In the genomic region with DNA sequence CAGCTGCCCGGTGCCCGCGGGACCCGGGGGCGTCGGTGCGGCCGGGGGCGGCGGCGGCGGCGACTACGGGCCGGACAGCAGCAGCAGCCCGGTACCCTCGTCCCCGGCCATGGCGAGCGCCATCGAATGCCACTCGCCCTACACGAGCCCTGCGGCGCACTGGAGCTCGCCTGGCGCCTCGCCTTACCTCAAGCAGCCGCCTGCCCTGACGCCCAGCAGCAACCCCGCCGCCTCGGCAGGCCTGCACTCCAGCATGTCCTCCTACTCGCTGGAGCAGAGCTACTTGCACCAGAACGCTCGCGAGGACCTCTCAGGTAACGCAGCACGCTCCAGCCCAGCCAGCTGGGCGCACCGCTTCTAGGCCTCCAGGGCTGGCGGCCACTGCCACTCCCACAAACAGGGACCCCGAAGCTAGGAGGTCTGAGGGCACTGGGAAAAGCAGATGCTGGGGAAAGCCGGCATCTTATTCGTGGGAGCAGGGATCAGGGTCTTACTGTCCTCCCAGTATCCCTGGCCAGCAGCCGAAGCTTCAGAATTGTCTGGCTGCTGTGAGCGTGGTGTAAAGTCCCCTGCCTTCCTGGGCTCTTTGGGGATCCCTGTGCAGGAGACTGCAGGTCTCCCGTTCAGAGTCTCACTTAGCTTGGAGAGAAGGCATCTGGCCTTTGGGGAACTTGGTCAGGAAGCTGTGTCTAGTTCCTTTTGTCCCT, we compare ENCODE assay signal across 9 cellular contexts. TPM values are rescaled to one million over a fixed set of nuclear protein-coding genes. Genes with fewer than 3 reads are reported as not detected.
A peak's percentile ranks its signal among the peaks of the same experiment; 100 is the strongest.
DNase-seq lines count a peak whose midpoint lies in the region; TF ChIP-seq lines count a peak whose summit lies in the region.
"Had no signal": no experiment of that assay in that cellular context is flagged by ENCODE, and none has a peak within 500 bp of the region (broad histone marks: within the 10 kb centered on the region; RNA-seq: fewer than 3 reads in every experiment).

No MANE protein-coding gene starts in this region.

- H3K36me3 ChIP-seq in ACC112 (ENCODE audit: insufficient read depth, low read length) (no peaks in the 10 kb centered on the region), muscle layer of duodenum (ENCODE audit: control insufficient read depth in 1 of 2, insufficient read depth in 2 of 2, low read length in 2 of 2) (no peaks in the 10 kb centered on the region)
- H3K36me3 ChIP-seq: thyroid gland had no signal

- H3K4ac ChIP-seq in H9 (ENCODE audit: low read depth, low read length) = no peak overlapping the region

- H3K27ac ChIP-seq in ACC112 (ENCODE audit: low read depth, low read length) = no peak overlapping the region
- no peak overlapping the region for H3K27ac ChIP-seq in H9 (ENCODE audit: insufficient read length, low read depth, low read length)
- H3K27ac ChIP-seq in coronary artery = no peak overlapping the region
- peak overlapping the region; percentile 33 for H3K27ac ChIP-seq in muscle layer of duodenum (ENCODE audit: low read length)
- H3K27ac ChIP-seq in RWPE1 = no peak overlapping the region

- H3K18ac ChIP-seq in H9 (ENCODE audit: insufficient read length, low read depth, low read length) = no peak overlapping the region

- H3K79me1 ChIP-seq in H9 (ENCODE audit: insufficient read depth, low read depth, low read length, poor library complexity, severe bottlenecking) = no peaks in the 10 kb centered on the region

- H3K27me3 ChIP-seq in ACC112 (ENCODE audit: insufficient read depth, low read length) = 0 out of 2 replicates have a peak, but pooled peaks cover 2% of the 10 kb centered on the region
- H3K27me3 ChIP-seq in H9 (ENCODE audit: insufficient read depth, low read length) = peaks cover 87% of the 10 kb centered on the region
- H3K27me3 ChIP-seq in muscle layer of duodenum (ENCODE audit: low read depth, low read length) = peaks cover 54% of the 10 kb centered on the region

- POLR2A ChIA-PET in RWPE1 (lab: Yijun Ruan, JAX; ENCODE audit: low non-redundant PET) = no interaction called here

- no peak overlapping the region for H2BK20ac ChIP-seq in H9 (ENCODE audit: low read depth, low read length, poor library complexity, severe bottlenecking)

- no CpG with 5 or more reads among the region's 48 CpGs for WGBS in H9 (ENCODE audit: extremely low coverage, insufficient read length, low lambda C conversion rate)

- H2BK12ac ChIP-seq in H9 (ENCODE audit: insufficient read length, low read depth, low read length) = no peak overlapping the region

- H3K4me3 Mint-ChIP-seq in H9 = peak overlapping the region; percentile 37 to 66; a peak in 3 of 5 replicates

- H3K23me2 ChIP-seq in H9 (ENCODE audit: insufficient read length, low read depth, low read length, poor library complexity, severe bottlenecking) = peaks cover 3% of the 10 kb centered on the region

- no peak overlapping the region for H3K9ac ChIP-seq in H9 (ENCODE audit: extremely low read depth, insufficient read length, low read length)

- no peak for TF ChIP-seq CTCF in H9 (conservative IDR thresholded peaks at IDR 0.05)
- TF ChIP-seq CTCF in coronary artery (IDR thresholded peaks at IDR 0.05) = no peak
- no peak for TF ChIP-seq CTCF in RWPE1 (conservative IDR thresholded peaks at IDR 0.05; ENCODE audit: low read depth)

- H3K9me3 Mint-ChIP-seq in H9 = peaks cover 2 to 8% of the 10 kb centered on the region in 2 experiments; a peak in 3 of 5 replicates

- H3K56ac ChIP-seq in H9 (ENCODE audit: insufficient read length, low read depth, low read length) = no peak overlapping the region

- no peak overlapping the region for H3T11ph ChIP-seq in H9 (ENCODE audit: low read length)

- no peaks in the 10 kb centered on the region for H3K9me3 ChIP-seq in H9 (ENCODE audit: control insufficient read depth, low read depth, low read length)
- H3K9me3 ChIP-seq in muscle layer of duodenum (ENCODE audit: control insufficient read depth in 1 of 2, low read length in 2 of 2) = no peaks in the 10 kb centered on the region
- H3K9me3 ChIP-seq: thyroid gland had no signal

- peaks cover 94% of the 10 kb centered on the region for H3K27me3 Mint-ChIP-seq in H9 (ENCODE audit: low read depth)

- no peak overlapping the region for H4K91ac ChIP-seq in H9 (ENCODE audit: insufficient read length, low read depth, low read length)

- no peak overlapping the region for H2BK5ac ChIP-seq in H9 (ENCODE audit: insufficient read length, low read length)

- H2AK5ac ChIP-seq in H9 (ENCODE audit: insufficient read length, low read length) = no peak overlapping the region

- DNase-seq in H9 = peak; percentile 62
- DNase-seq in coronary artery (ENCODE audit: low spot score) = no peak
- no peak for DNase-seq in RWPE1 (ENCODE audit: low spot score)
- no peak for DNase-seq in DMS153 (lab: John Stamatoyannopoulos, UW)
- DNase-seq in SHP77 (lab: John Stamatoyannopoulos, UW) = no peak
- DNase-seq in stimulated activated CD4-positive, alpha-beta T cell treated with anti-CD3 and anti-CD28 coated beads, Interleukin-2, amount 100 ng/mL, for 48 hours = no peak

- no peak overlapping the region for H2BK15ac ChIP-seq in H9 (ENCODE audit: low read depth, low read length)

- no peak overlapping the region for H3K27ac Mint-ChIP-seq in H9

- H3K23ac ChIP-seq in H9 (ENCODE audit: insufficient read length, low read depth, low read length) = no peak overlapping the region

- H4K20me1 ChIP-seq in H9 (ENCODE audit: control insufficient read depth, insufficient read depth, insufficient read length) = no peaks in the 10 kb centered on the region

- H3K4me3 ChIP-seq in ACC112 (ENCODE audit: low read depth, low read length) (peak overlapping the region; percentile 89), coronary artery (peak overlapping the region; percentile 74), muscle layer of duodenum (ENCODE audit: low read depth in 1 of 2, low read length in 2 of 2) (peak overlapping the region; percentile 60 to 66)

- H3K4me2 ChIP-seq in H9 (ENCODE audit: insufficient read depth, insufficient read length, low read length) = no peak overlapping the region

- no peak overlapping the region for H4K5ac ChIP-seq in H9 (ENCODE audit: insufficient read length, low read depth, low read length)

- no peak overlapping the region for H3K14ac ChIP-seq in H9 (ENCODE audit: insufficient read depth, low read length)

- H3K4me1 ChIP-seq in ACC112 (ENCODE audit: control insufficient read depth, insufficient read depth, low read length, unreplicated experiment) (peaks cover 10% of the 10 kb centered on the region), H9 (ENCODE audit: insufficient read depth, low read length) (no peaks in the 10 kb centered on the region), muscle layer of duodenum (ENCODE audit: control insufficient read depth in 1 of 2, insufficient read depth in 2 of 2, low read length in 2 of 2) (peaks cover 0 to 35% of the 10 kb centered on the region in 2 donors)

- peaks cover 12 to 29% of the 10 kb centered on the region in 2 experiments for H3K4me1 Mint-ChIP-seq in H9

- no peak overlapping the region for H2BK120ac ChIP-seq in H9 (ENCODE audit: low read depth, low read length, poor library complexity, severe bottlenecking)

- H3K79me2 ChIP-seq in ACC112 (ENCODE audit: control insufficient read depth, insufficient read depth, low read length, unreplicated experiment) (peaks cover 14% of the 10 kb centered on the region), H9 (ENCODE audit: insufficient read depth, low read length) (no peaks in the 10 kb centered on the region)

- H2AFZ ChIP-seq in ACC112 (ENCODE audit: low read length, unreplicated experiment) (peak overlapping the region; percentile 41), H9 (ENCODE audit: low read length) (no peak overlapping the region)

- no peak overlapping the region for H4K8ac ChIP-seq in H9 (replicated peaks; ENCODE audit: insufficient read length, low read depth, low read length)

- CTCF ChIA-PET in RWPE1 (lab: Yijun Ruan, JAX) = interaction anchor here (0.7 to 1.0 kb wide), 3 partner anchors 8 to 39 kb away, joined by 3 to 4 read pairs (median 3); no protein-coding TSS in a partner anchor

- no peaks in the 10 kb centered on the region for H3K36me3 Mint-ChIP-seq in H9 (ENCODE audit: insufficient read depth in 1 of 3, low read depth in 3 of 3)

RNA-seq across cellular contexts. Expression of gene FOXF2, which starts 1.6 kb away (rescaled TPM):
- total RNA-seq in H9 (2021) = not detected in 2 replicates
